10 cellular contexts compared by ENCODE assay signal in genomic region chr20:37335642-37336368, GRCh38. TPM values are rescaled to one million over a fixed set of nuclear protein-coding genes. Genes with fewer than 3 reads are reported as not detected.
DNase-seq lines count a peak whose midpoint lies in the region; ATAC-seq and TF ChIP-seq lines count a peak whose summit lies in the region.
"Had no signal": no experiment of that assay in that cellular context is flagged by ENCODE, and none has a peak within 500 bp of the region (broad histone marks: within the 10 kb centered on the region; RNA-seq: fewer than 3 reads in every experiment).

No MANE protein-coding gene starts in this region.

- ATAC-seq in HG03045 (IDR thresholded peaks at IDR 0.05; ENCODE audit: unreplicated experiment), result peak; percentile 19
- ATAC-seq in HG03571 (IDR thresholded peaks at IDR 0.05; ENCODE audit: unreplicated experiment), result no peak

- H3K9me3 ChIP-seq in BE2C, result no peaks in the 10 kb centered on the region
- H3K9me3 ChIP-seq: thoracic aorta had no signal

- H3K27me3 ChIP-seq in BE2C, result no peaks in the 10 kb centered on the region

- peaks cover 20% of the 10 kb centered on the region for H3K4me1 Mint-ChIP-seq in activated naive CD8-positive, alpha-beta T cell treated with anti-CD3 and anti-CD28 coated beads for 36 hours
- H3K4me1 Mint-ChIP-seq in neural crest cell, result peaks cover 32% of the 10 kb centered on the region

- DNase-seq in GM10266 (ENCODE audit: extremely low spot score) (peak; percentile 46), neural crest cell (ENCODE audit: low read depth, low spot score) (no peak), BE2C (no peak), putamen (ENCODE audit: low spot score) (no peak)
- no peak for DNase-seq in activated naive CD8-positive, alpha-beta T cell treated with anti-CD3 and anti-CD28 coated beads for 36 hours
- no peak for DNase-seq in activated CD4-positive, alpha-beta T cell treated with anti-CD3 and anti-CD28 coated beads, Interleukin-2, amount 50 U/mL, for 4 hours
- DNase-seq: NCI-H2029 had no signal

- H3K27me3 Mint-ChIP-seq in activated naive CD8-positive, alpha-beta T cell treated with anti-CD3 and anti-CD28 coated beads for 36 hours, result no peaks in the 10 kb centered on the region
- no peaks in the 10 kb centered on the region for H3K27me3 Mint-ChIP-seq in neural crest cell (ENCODE audit: low read depth)

- H3K4me3 ChIP-seq in BE2C (ENCODE audit: low read depth, low read length), result no peak overlapping the region

- no peaks in the 10 kb centered on the region for H3K9me3 Mint-ChIP-seq in activated naive CD8-positive, alpha-beta T cell treated with anti-CD3 and anti-CD28 coated beads for 36 hours
- no peaks in the 10 kb centered on the region for H3K9me3 Mint-ChIP-seq in neural crest cell

- peaks cover 30% of the 10 kb centered on the region for H3K4me1 ChIP-seq in BE2C

- no peak overlapping the region for H3K27ac Mint-ChIP-seq in activated naive CD8-positive, alpha-beta T cell treated with anti-CD3 and anti-CD28 coated beads for 36 hours
- H3K27ac Mint-ChIP-seq in neural crest cell (ENCODE audit: unreplicated experiment), result peak overlapping the region; percentile 81

- H3K36me3 ChIP-seq in BE2C, result no peaks in the 10 kb centered on the region
- H3K36me3 ChIP-seq: thoracic aorta had no signal

- H3K4me3 Mint-ChIP-seq in activated naive CD8-positive, alpha-beta T cell treated with anti-CD3 and anti-CD28 coated beads for 36 hours, result peak overlapping the region; percentile 3
- no peak overlapping the region for H3K4me3 Mint-ChIP-seq in neural crest cell

- TF ChIP-seq CTCF in GM10266 (IDR thresholded peaks at IDR 0.05; ENCODE audit: control insufficient read depth, insufficient read depth, low read depth, missing control alignments) (no peak), neural crest cell (conservative IDR thresholded peaks at IDR 0.05) (no peak), BE2C (IDR thresholded peaks at IDR 0.05; ENCODE audit: low read depth, low read length) (no peak)

- H3K36me3 Mint-ChIP-seq in activated naive CD8-positive, alpha-beta T cell treated with anti-CD3 and anti-CD28 coated beads for 36 hours, result no peaks in the 10 kb centered on the region
- no peaks in the 10 kb centered on the region for H3K36me3 Mint-ChIP-seq in neural crest cell (ENCODE audit: low read depth)

RNA-seq across cellular contexts. Expression of gene SRC, which starts 10.1 kb away (rescaled TPM):
- 1 to 10 TPM; 1.1 to 1.9 TPM for total RNA-seq in activated naive CD8-positive, alpha-beta T cell treated with anti-CD3 and anti-CD28 coated beads for 36 hours
- total RNA-seq in neural crest cell, result 58.6 and 60.4 TPM in 2 replicates
- 12.5 TPM for polyA plus RNA-seq in BE2C (2012; ENCODE audit: insufficient read depth, insufficient read length, low read depth)

RNA-seq across cellular contexts. Expression of gene MANBAL, which starts 46.4 kb away (rescaled TPM):
- 10 to 100 TPM; 11.2 to 12.8 TPM for total RNA-seq in activated naive CD8-positive, alpha-beta T cell treated with anti-CD3 and anti-CD28 coated beads for 36 hours
- total RNA-seq in neural crest cell, result 44.8 and 50.8 TPM in 2 replicates
- 51.0 TPM for polyA plus RNA-seq in BE2C (2012; ENCODE audit: insufficient read depth, insufficient read length, low read depth)

Comparison
In these comparisons a context has a peak if more than half of its experiments do, and no peak if none do; other contexts are left out.
1. RNA of gene SRC, which starts 10.1 kb away (total RNA-seq): 58.6 to 60.4 TPM in neural crest cell; 1.1 to 1.9 TPM in activated naive CD8-positive, alpha-beta T cell treated with anti-CD3 and anti-CD28 coated beads for 36 hours; every median in the first group is over 10 times any median in the second.